24 cellular contexts compared by ENCODE assay signal in the genomic region with DNA sequence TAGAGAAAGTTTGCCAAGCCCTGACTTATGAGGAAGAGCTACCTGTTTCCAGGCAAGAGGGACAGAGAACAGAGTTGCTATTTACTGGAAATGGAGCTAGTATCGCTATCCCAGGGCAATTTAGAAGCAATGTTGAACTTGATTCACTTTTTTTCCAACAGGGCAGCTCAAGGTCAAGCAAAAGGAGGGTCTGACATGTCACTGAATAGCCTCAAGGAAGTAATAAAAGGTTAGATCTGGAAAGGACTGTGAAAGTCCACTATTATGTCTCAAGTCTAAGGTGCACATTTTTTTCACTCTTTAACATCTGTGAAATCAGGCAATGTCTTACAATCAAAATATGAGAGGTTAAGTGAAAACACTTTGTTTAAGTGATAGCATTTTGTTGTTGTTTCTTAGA.
"Had no signal": no experiment of that assay in that cellular context is flagged by ENCODE, and none has a peak within 500 bp of the region (broad histone marks: within the 10 kb centered on the region; RNA-seq: fewer than 3 reads in every experiment).

No MANE protein-coding gene starts in this region.

- H3K36me3 ChIP-seq: neural progenitor cell, prostate gland, thyroid gland had no signal

- H3K36me3 Mint-ChIP-seq: naive B cell; natural killer cell treated with Interleukin-12 subunit alpha and Interleukin-12 subunit beta and Interleukin-15 and Interleukin-18, amount 100 ng/mL, for 72 hours; neural progenitor cell had no signal

- ATAC-seq: natural killer cell treated with Interleukin-12 subunit alpha and Interleukin-12 subunit beta and Interleukin-15 and Interleukin-18, amount 100 ng/mL, for 72 hours had no signal

- H3K9me3 ChIP-seq: esophagus muscularis mucosa, prostate gland, thyroid gland, upper lobe of left lung had no signal

- H3K4me3 Mint-ChIP-seq: central memory CD8-positive, alpha-beta T cell; memory B cell; naive B cell; natural killer cell treated with Interleukin-12 subunit alpha and Interleukin-12 subunit beta and Interleukin-15 and Interleukin-18, amount 100 ng/mL, for 72 hours; neural progenitor cell; stimulated activated naive CD8-positive, alpha-beta T cell treated with anti-CD3 and anti-CD28 coated beads, Interleukin-15, amount 100 ng/mL, for 72 hours had no signal

- H3K27ac Mint-ChIP-seq: memory B cell; naive B cell; natural killer cell treated with Interleukin-12 subunit alpha and Interleukin-12 subunit beta and Interleukin-15 and Interleukin-18, amount 100 ng/mL, for 72 hours; neural progenitor cell had no signal

- H3K27me3 Mint-ChIP-seq: central memory CD8-positive, alpha-beta T cell; stimulated activated naive CD8-positive, alpha-beta T cell treated with anti-CD3 and anti-CD28 coated beads, Interleukin-15, amount 100 ng/mL, for 72 hours had no signal

- H3K4me1 ChIP-seq: foreskin keratinocyte, prostate gland, thyroid gland had no signal

- H3K9me3 Mint-ChIP-seq: central memory CD8-positive, alpha-beta T cell; memory B cell; naive B cell; natural killer cell treated with Interleukin-12 subunit alpha and Interleukin-12 subunit beta and Interleukin-15 and Interleukin-18, amount 100 ng/mL, for 72 hours; neural progenitor cell; stimulated activated naive CD8-positive, alpha-beta T cell treated with anti-CD3 and anti-CD28 coated beads, Interleukin-15, amount 100 ng/mL, for 72 hours had no signal

- DNase-seq: dermis blood vessel endothelial cell; effector memory CD4-positive, alpha-beta T cell; foreskin keratinocyte; glutamatergic neuron; kidney; naive B cell; right cardiac atrium; stimulated activated CD4-positive, alpha-beta T cell treated with anti-CD3 and anti-CD28 coated beads, Interleukin-12 subunit alpha, Interleukin-12 subunit beta, amount 100 ng/mL, for 4 hours; stimulated activated CD4-positive, alpha-beta T cell treated with anti-CD3 and anti-CD28 coated beads, Interleukin-1b, Interleukin-23, amount 100 ng/mL, for 48 hours; stimulated activated CD4-positive, alpha-beta T cell treated with anti-CD3 and anti-CD28 coated beads, Interleukin-4, amount 100 ng/mL, for 1 hour; stimulated activated CD8-positive, alpha-beta memory T cell treated with anti-CD3 and anti-CD28 coated beads, Interleukin-4, amount 100 ng/mL, for 48 hours; stimulated activated naive CD8-positive, alpha-beta T cell treated with anti-CD3 and anti-CD28 coated beads, Interleukin-15, amount 100 ng/mL, for 72 hours; thyroid gland; upper lobe of left lung had no signal

- H3K27me3 ChIP-seq: esophagus muscularis mucosa, foreskin keratinocyte, thyroid gland, upper lobe of left lung had no signal

- H3K4me3 ChIP-seq: esophagus muscularis mucosa, lung, neural progenitor cell, prostate gland, smooth muscle cell, thyroid gland, upper lobe of left lung had no signal

- H3K9ac ChIP-seq: neural progenitor cell had no signal

- H3K4me1 Mint-ChIP-seq: central memory CD8-positive, alpha-beta T cell; memory B cell; naive B cell had no signal

- FAIRE-seq: kidney, urothelium cell line had no signal

- H3K27ac ChIP-seq: coronary artery, esophagus muscularis mucosa, foreskin keratinocyte, neural progenitor cell, prostate gland, thyroid gland had no signal
